8 cellular contexts compared by ENCODE assay signal in genomic region chr14:85195872-85196477, GRCh38.
DNase-seq lines count a peak whose midpoint lies in the region; ATAC-seq, FAIRE-seq and TF ChIP-seq lines count a peak whose summit lies in the region.

No MANE protein-coding gene starts in this region.

- WGBS in transverse colon (ENCODE audit: low coverage in 1 of 2), 2 donors: 82 to 89% methylated on average over 3 to 4 of the region's 4 CpGs

- H3K36me3 ChIP-seq in DND-41 (ENCODE audit: insufficient read depth, low read length) (no peaks in the 10 kb centered on the region), bronchial epithelial cell (ENCODE audit: control insufficient read depth, insufficient read depth, low read length) (no peaks in the 10 kb centered on the region), transverse colon (no peaks in the 10 kb centered on the region)

- no peak overlapping the region for H2AFZ ChIP-seq in DND-41 (ENCODE audit: low read depth, low read length)

- H3K4me1 ChIP-seq in DND-41 (ENCODE audit: insufficient read depth, low read length) (no peaks in the 10 kb centered on the region), transverse colon (no peaks in the 10 kb centered on the region)

- intact Hi-C loops in transverse colon (cut with DNase I; ENCODE audit: low total_unique reads): no loop called here

- FAIRE-seq in bronchial epithelial cell (lab: Jason Lieb, UNC): no peak

- DNase-seq in DND-41 (no peak), LHCN-M2 (ENCODE audit: low read depth) (peak; percentile 20), bronchial epithelial cell (ENCODE audit: low read depth) (peak; percentile 23), nephron progenitor cell (no peak), coronary artery (ENCODE audit: low spot score) (no peak), transverse colon (no peak)

- H3K9me3 Mint-ChIP-seq in nephron progenitor cell: peaks cover 5% of the 10 kb centered on the region

- no peak overlapping the region for H3K4me3 Mint-ChIP-seq in nephron progenitor cell

- no peak for TF ChIP-seq POLR2A in transverse colon (IDR thresholded peaks at IDR 0.05)

- TF ChIP-seq CTCF in DND-41 (IDR thresholded peaks at IDR 0.05; ENCODE audit: borderline replicate concordance, extremely low read depth, low read length, poor library complexity, severe bottlenecking) (peak; percentile 46), bronchial epithelial cell (IDR thresholded peaks at IDR 0.05; ENCODE audit: insufficient read depth, low read length, severe bottlenecking) (peak; percentile 60), nephron progenitor cell (IDR thresholded peaks at IDR 0.05) (peak; percentile 40), coronary artery (IDR thresholded peaks at IDR 0.05) (no peak), transverse colon (IDR thresholded peaks at IDR 0.05) (peak in 2 of 5 experiments; percentile 23 to 33)

- H3K4me3 ChIP-seq in DND-41 (ENCODE audit: low read depth in 1 of 2, low read length in 2 of 2) (no peak overlapping the region), bronchial epithelial cell (ENCODE audit: low read depth, low read length) (no peak overlapping the region), coronary artery (no peak overlapping the region), transverse colon (no peak overlapping the region)

- no peak overlapping the region for H3K4me2 ChIP-seq in DND-41 (ENCODE audit: insufficient read depth, low read length)

- H3K27me3 ChIP-seq in DND-41 (ENCODE audit: insufficient read depth, low read length, poor library complexity) (no peaks in the 10 kb centered on the region), bronchial epithelial cell (ENCODE audit: control insufficient read depth, insufficient read depth, low read length) (no peaks in the 10 kb centered on the region), transverse colon (no peaks in the 10 kb centered on the region)

- ATAC-seq in DND-41 (ENCODE audit: insufficient read depth, low read depth) (no peak), HG03469 (IDR thresholded peaks at IDR 0.05; ENCODE audit: unreplicated experiment) (no peak), HG03139 (IDR thresholded peaks at IDR 0.05; ENCODE audit: unreplicated experiment) (no peak)

- in situ Hi-C loops in transverse colon (cut with MboI; ENCODE audit: low pct_ligation_motif_present in 1 of 4, low pct_unique_long_range_greater_than_20kb in 1 of 4, low sequenced_read_pairs in 3 of 4): no loop called here

- peaks cover 9% of the 10 kb centered on the region for H3K27me3 Mint-ChIP-seq in nephron progenitor cell (ENCODE audit: low read depth, poor library complexity)

- H3K27ac Mint-ChIP-seq in nephron progenitor cell: no peak overlapping the region

- no peak overlapping the region for H3K27ac ChIP-seq in DND-41 (ENCODE audit: low read length)
- no peak overlapping the region for H3K27ac ChIP-seq in coronary artery
- H3K27ac ChIP-seq in transverse colon: no peak overlapping the region

- H4K20me1 ChIP-seq in DND-41 (ENCODE audit: insufficient read depth, low read length): no peaks in the 10 kb centered on the region

- H3K9me3 ChIP-seq in DND-41 (ENCODE audit: insufficient read depth, low read length, severe bottlenecking) (no peaks in the 10 kb centered on the region), transverse colon (no peaks in the 10 kb centered on the region)

- no peaks in the 10 kb centered on the region for H3K79me2 ChIP-seq in DND-41 (ENCODE audit: insufficient read depth, low read length)

- H3K36me3 Mint-ChIP-seq in nephron progenitor cell (ENCODE audit: low read depth): no peaks in the 10 kb centered on the region

- peaks cover 9% of the 10 kb centered on the region for H3K4me1 Mint-ChIP-seq in nephron progenitor cell

- no peak overlapping the region for H3K9ac ChIP-seq in DND-41 (ENCODE audit: low read depth, low read length)

- no peak for TF ChIP-seq EP300 in transverse colon (IDR thresholded peaks at IDR 0.05; ENCODE audit: low read depth)

Comparison
In these comparisons a context has a peak if more than half of its experiments do, and no peak if none do; other contexts are left out.
1. DNase-seq: peak in LHCN-M2 (single experiment) and bronchial epithelial cell (single experiment); none in DND-41 (single experiment), nephron progenitor cell (single experiment), coronary artery (single experiment) and transverse colon (single experiment).